8 cellular contexts compared by ENCODE assay signal in the genomic region with DNA sequence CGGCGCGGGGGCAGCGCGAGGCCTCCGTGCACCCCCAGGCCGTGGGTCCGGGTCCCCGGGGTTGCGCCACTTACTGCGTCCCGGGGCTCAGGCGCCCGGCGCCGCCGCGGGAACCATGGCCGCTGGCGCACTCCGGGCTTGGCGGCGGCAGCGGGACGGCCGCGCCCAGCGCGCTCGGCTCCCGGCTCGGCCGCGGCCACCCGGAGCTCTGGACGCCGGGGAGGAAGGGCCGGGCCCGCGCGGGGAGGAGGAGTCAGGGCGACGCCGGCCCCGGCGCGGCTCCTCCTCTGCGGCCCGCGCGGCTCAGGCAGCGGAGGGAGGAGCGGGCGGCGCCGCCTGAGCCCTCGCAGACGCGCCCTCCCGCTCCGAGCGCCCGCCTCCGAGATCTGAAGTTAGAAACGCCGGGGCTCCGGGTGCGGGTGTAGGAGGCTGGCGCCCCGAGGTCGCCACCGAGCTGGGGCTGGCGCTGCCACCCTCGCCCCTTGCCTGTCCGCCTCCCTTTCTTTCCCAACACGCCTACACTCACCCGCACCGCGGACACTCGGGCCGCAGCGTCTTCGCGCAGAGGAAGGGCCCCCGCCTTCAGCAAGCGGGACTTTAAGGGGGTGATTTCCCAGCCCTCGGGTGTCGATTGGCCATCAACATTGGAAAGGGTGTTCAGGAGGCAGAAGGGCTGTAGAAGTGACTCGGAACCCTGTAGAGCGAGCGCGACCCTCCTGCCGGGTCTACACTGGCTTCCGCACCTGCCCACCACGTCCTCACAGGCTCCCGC. TPM values are rescaled to one million over a fixed set of nuclear protein-coding genes. Genes with fewer than 3 reads are reported as not detected.
DNase-seq lines count a peak whose midpoint lies in the region; ATAC-seq, FAIRE-seq and TF ChIP-seq lines count a peak whose summit lies in the region.

A gene with protein sequence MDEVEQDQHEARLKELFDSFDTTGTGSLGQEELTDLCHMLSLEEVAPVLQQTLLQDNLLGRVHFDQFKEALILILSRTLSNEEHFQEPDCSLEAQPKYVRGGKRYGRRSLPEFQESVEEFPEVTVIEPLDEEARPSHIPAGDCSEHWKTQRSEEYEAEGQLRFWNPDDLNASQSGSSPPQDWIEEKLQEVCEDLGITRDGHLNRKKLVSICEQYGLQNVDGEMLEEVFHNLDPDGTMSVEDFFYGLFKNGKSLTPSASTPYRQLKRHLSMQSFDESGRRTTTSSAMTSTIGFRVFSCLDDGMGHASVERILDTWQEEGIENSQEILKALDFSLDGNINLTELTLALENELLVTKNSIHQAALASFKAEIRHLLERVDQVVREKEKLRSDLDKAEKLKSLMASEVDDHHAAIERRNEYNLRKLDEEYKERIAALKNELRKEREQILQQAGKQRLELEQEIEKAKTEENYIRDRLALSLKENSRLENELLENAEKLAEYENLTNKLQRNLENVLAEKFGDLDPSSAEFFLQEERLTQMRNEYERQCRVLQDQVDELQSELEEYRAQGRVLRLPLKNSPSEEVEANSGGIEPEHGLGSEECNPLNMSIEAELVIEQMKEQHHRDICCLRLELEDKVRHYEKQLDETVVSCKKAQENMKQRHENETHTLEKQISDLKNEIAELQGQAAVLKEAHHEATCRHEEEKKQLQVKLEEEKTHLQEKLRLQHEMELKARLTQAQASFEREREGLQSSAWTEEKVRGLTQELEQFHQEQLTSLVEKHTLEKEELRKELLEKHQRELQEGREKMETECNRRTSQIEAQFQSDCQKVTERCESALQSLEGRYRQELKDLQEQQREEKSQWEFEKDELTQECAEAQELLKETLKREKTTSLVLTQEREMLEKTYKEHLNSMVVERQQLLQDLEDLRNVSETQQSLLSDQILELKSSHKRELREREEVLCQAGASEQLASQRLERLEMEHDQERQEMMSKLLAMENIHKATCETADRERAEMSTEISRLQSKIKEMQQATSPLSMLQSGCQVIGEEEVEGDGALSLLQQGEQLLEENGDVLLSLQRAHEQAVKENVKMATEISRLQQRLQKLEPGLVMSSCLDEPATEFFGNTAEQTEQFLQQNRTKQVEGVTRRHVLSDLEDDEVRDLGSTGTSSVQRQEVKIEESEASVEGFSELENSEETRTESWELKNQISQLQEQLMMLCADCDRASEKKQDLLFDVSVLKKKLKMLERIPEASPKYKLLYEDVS (N-terminal part only) (minus strand): TSS at position 231 of the 772 bp plus-strand sequence. CDS start 9,106 bp downstream, outside the sequence.

- 1% methylated on average over 48 to 96 of the region's 96 CpGs for WGBS in pancreas, 2 donors

- H3K27ac ChIP-seq in pancreas, result peak within 1 kb of the TSS in 3 of 4 donors; percentile 60 to 69 (median 65)

- H3K4me1 Mint-ChIP-seq in activated naive CD8-positive, alpha-beta T cell (ENCODE audit: low read depth), result peaks cover 64% of the 10 kb centered on the region
- peaks cover 33% of the 10 kb centered on the region for H3K4me1 Mint-ChIP-seq in type B pancreatic cell (ENCODE audit: unreplicated experiment)

- no peaks in the 10 kb centered on the region for H3K9me2 ChIP-seq in Loucy (replicated peaks; ENCODE audit: low read depth, low read length)

- DNase-seq in G401 (ENCODE audit: low spot score), result peak; percentile 77
- DNase-seq in H54 (ENCODE audit: insufficient read length, low spot score), result peak; percentile 57
- DNase-seq in SKM-1 (lab: John Stamatoyannopoulos, UW; ENCODE audit: unreplicated experiment), result peak; percentile 8
- peak; percentile 94 for DNase-seq in Right ventricle myocardium inferior (ENCODE audit: missing footprints)
- peak; percentile 72 to 92 (median 78) for DNase-seq in pancreas
- peak; percentile 81 for DNase-seq in type B pancreatic cell (ENCODE audit: extremely low spot score, unreplicated experiment)

- in situ Hi-C loops in G401 (cut with HindIII; ENCODE audit: low sequenced_read_pairs), result no loop called here

- H3K27ac Mint-ChIP-seq in activated naive CD8-positive, alpha-beta T cell, result peak within 1 kb of the TSS; percentile 97
- peak within 1 kb of the TSS; percentile 80 for H3K27ac Mint-ChIP-seq in type B pancreatic cell

- no peaks in the 10 kb centered on the region for H3F3A ChIP-seq in Loucy (ENCODE audit: low read depth)

- H2AFZ ChIP-seq in Loucy (ENCODE audit: low read length), result peak within 1 kb of the TSS; percentile 89

- H3K36me3 Mint-ChIP-seq in activated naive CD8-positive, alpha-beta T cell, result peaks cover 6% of the 10 kb centered on the region
- H3K36me3 Mint-ChIP-seq in type B pancreatic cell, result no peaks in the 10 kb centered on the region

- peak; percentile 98 for ATAC-seq in Right ventricle myocardium inferior
- ATAC-seq in pancreas, result peak; percentile 93 to 98 (median 97)

- H3K27me3 ChIP-seq in Loucy (ENCODE audit: insufficient read depth, low read length, poor library complexity, severe bottlenecking) (no peaks in the 10 kb centered on the region), pancreas (no peaks in the 10 kb centered on the region)

- TF ChIP-seq CTCF in Loucy (conservative IDR thresholded peaks at IDR 0.05; ENCODE audit: low read length), result no peak
- no peak for TF ChIP-seq CTCF in pancreas (IDR thresholded peaks at IDR 0.05)
- no peak for TF ChIP-seq CTCF in type B pancreatic cell (conservative IDR thresholded peaks at IDR 0.05)

- peaks cover 41% of the 10 kb centered on the region for H4K20me1 ChIP-seq in Loucy (ENCODE audit: insufficient read depth, low read length, poor library complexity, severe bottlenecking)

- no peaks in the 10 kb centered on the region for H3K27me3 Mint-ChIP-seq in activated naive CD8-positive, alpha-beta T cell
- peaks cover 35% of the 10 kb centered on the region for H3K27me3 Mint-ChIP-seq in type B pancreatic cell

- intact Hi-C loops in Right ventricle myocardium inferior (cut with DNase I), result loop anchor here (1.0 kb wide), 1 partner anchor 29 kb away; no protein-coding TSS in a partner anchor
- intact Hi-C loops in pancreas (cut with DNase I), result loop anchor here in 1 of 3 donors (10.0 kb wide), 1 partner anchor 46 kb away; no protein-coding TSS in a partner anchor

- peaks cover 47% of the 10 kb centered on the region for H3K79me2 ChIP-seq in Loucy (ENCODE audit: insufficient read depth, low read length)

- H3K4me3 ChIP-seq in Loucy (ENCODE audit: low read length, poor library complexity, severe bottlenecking) (peak within 1 kb of the TSS; percentile 84), pancreas (peak within 1 kb of the TSS; percentile 62 to 88 (median 74))

- peak; percentile 47; the same call in 1 of the 2 replicates for TF ChIP-seq POLR2A in H54 (IDR thresholded peaks at IDR 0.05; ENCODE audit: low read depth, low read length)

- H3K9me3 ChIP-seq in Loucy (ENCODE audit: insufficient read depth, low read depth, low read length), result no peaks in the 10 kb centered on the region
- H3K9me3 ChIP-seq in pancreas, result no peaks in the 10 kb centered on the region

- peak within 1 kb of the TSS; percentile 98 for H3K4me2 ChIP-seq in Loucy (ENCODE audit: low read depth, low read length, poor library complexity, severe bottlenecking)

- H3K4me1 ChIP-seq in Loucy (ENCODE audit: insufficient read depth, low read length, poor library complexity, severe bottlenecking) (peaks cover 41% of the 10 kb centered on the region), pancreas (peaks cover 0 to 12% (median 7%) of the 10 kb centered on the region in 3 donors)

- FAIRE-seq in H54 (lab: Jason Lieb, UNC) (no peak), pancreas (lab: Jason Lieb, UNC) (no peak)

- peak within 1 kb of the TSS; percentile 99 for H3K4me3 Mint-ChIP-seq in activated naive CD8-positive, alpha-beta T cell
- H3K4me3 Mint-ChIP-seq in type B pancreatic cell, result peak within 1 kb of the TSS; percentile 94

- H3K36me3 ChIP-seq in Loucy (ENCODE audit: insufficient read depth, low read length), result no peaks in the 10 kb centered on the region
- H3K36me3 ChIP-seq in pancreas, result no peaks in the 10 kb centered on the region

- no peaks in the 10 kb centered on the region for H3K9me3 Mint-ChIP-seq in activated naive CD8-positive, alpha-beta T cell (ENCODE audit: low read depth)
- no peaks in the 10 kb centered on the region for H3K9me3 Mint-ChIP-seq in type B pancreatic cell

- H3K9ac ChIP-seq in Loucy (ENCODE audit: low read depth, low read length, poor library complexity, severe bottlenecking), result peak within 1 kb of the TSS; percentile 88

RNA-seq across cellular contexts. Expression of the gene that starts here (rescaled TPM):
- total RNA-seq in G401 (2014; rRNA removed; shearing (Covaris generic)), result 0.37 and 3.6 TPM in 2 replicates
- total RNA-seq in Right ventricle myocardium inferior (22.2 TPM), pancreas (10 to 100 TPM in 2 of 6 donors, 1 to 10 TPM in 4; 7.1 to 17.9 (median 8.6) TPM), type B pancreatic cell (ENCODE audit: low replicate concordance) (30.1 and 40.5 TPM in 2 replicates)
- polyA plus RNA-seq in pancreas, result 1 to 10 TPM; 3.1 to 3.7 TPM

Comparison
In these comparisons a context has a peak if more than half of its experiments do, and no peak if none do; other contexts are left out.
1. Peak in every context shown above with its lines: DNase-seq, ATAC-seq, H3K4me3 ChIP-seq and H3K27ac ChIP-seq.
2. DNase-seq: peak in every context shown above with its lines; median percentile 94 in Right ventricle myocardium inferior; 81 in type B pancreatic cell; 78 in pancreas; 77 in G401; 57 in H54; 8 in SKM-1.